26 cellular contexts compared by ENCODE assay signal in the genomic region with DNA sequence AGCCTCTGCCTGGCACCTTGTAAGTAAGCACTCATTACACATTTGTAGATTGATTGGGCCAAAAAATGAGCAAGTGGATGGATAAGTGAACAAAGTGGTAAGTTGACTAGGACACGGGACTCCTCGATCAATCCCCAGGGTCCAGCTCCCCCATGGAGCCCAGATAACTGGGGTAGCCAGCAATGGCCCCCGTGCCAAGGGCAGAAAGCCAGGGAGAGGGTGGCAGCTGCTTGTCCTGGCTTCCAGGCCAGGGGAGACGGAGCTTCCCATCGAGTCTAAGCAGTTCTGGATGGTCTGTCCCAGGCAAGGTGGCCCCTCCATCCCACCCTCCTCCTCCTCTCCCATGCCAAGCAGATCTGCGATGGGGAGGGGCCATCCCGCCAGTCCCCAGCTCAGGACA.
A peak's percentile ranks its signal among the peaks of the same experiment; 100 is the strongest.
DNase-seq lines count a peak whose midpoint lies in the region; ATAC-seq and TF ChIP-seq lines count a peak whose summit lies in the region.
"Had no signal": no experiment of that assay in that cellular context is flagged by ENCODE, and none has a peak within 500 bp of the region (broad histone marks: within the 10 kb centered on the region; RNA-seq: fewer than 3 reads in every experiment).

No MANE protein-coding gene starts in this region.

- H3K9me3 ChIP-seq in heart right ventricle (no peaks in the 10 kb centered on the region), mesenchymal stem cell (ENCODE audit: control insufficient read depth, low read length) (no peaks in the 10 kb centered on the region), aorta (ENCODE audit: control insufficient read depth, low read length) (no peaks in the 10 kb centered on the region)
- H3K9me3 ChIP-seq: BE2C, breast epithelium, spleen, upper lobe of right lung had no signal

- no peak overlapping the region for H2AK5ac ChIP-seq in mesenchymal stem cell (ENCODE audit: low read length, severe bottlenecking)

- no peak overlapping the region for H2AFZ ChIP-seq in mesenchymal stem cell (ENCODE audit: low read depth, low read length)

- peak overlapping the region; percentile 98 for H4K91ac ChIP-seq in mesenchymal stem cell (ENCODE audit: low read length)

- no peak overlapping the region for H2BK5ac ChIP-seq in mesenchymal stem cell (ENCODE audit: low read depth, low read length, poor library complexity, severe bottlenecking)

- no peak overlapping the region for H3K9ac ChIP-seq in mesenchymal stem cell (ENCODE audit: low read length)
- H3K9ac ChIP-seq in rectal smooth muscle tissue (ENCODE audit: low read length), result no peak overlapping the region
- H3K9ac ChIP-seq: KMS-11 had no signal

- peak overlapping the region; percentile 84 to 88 for H3K18ac ChIP-seq in mesenchymal stem cell (ENCODE audit: low read depth in 1 of 2, low read length in 2 of 2)

- no peaks in the 10 kb centered on the region for H3K79me1 ChIP-seq in mesenchymal stem cell (replicated peaks; ENCODE audit: low read length, poor library complexity, severe bottlenecking)

- DNase-seq in heart right ventricle (no peak), Right ventricle myocardium superior (no peak), mesenchymal stem cell (no peak), aorta (no peak), activated T-cell treated with anti-CD3 and anti-CD28 coated beads for 4 hours (no peak), NCI-H446 (lab: John Stamatoyannopoulos, UW) (no peak)
- DNase-seq: activated CD8-positive, alpha-beta memory T cell treated with anti-CD3 and anti-CD28 coated beads, Interleukin-2, amount 50 U/mL, for 4 hours; activated effector memory CD4-positive, alpha-beta T cell treated with anti-CD3 and anti-CD28 coated beads, Interleukin-2, amount 50 U/mL, for 16 hours; BE2C; COR-L47; DND-41; mammary epithelial cell; naive B cell; NCI-H1436 treated with DMSO at 0.1 percent for 48 hours; NCI-H524; spleen; stimulated activated CD4-positive, alpha-beta T cell treated with anti-CD3 and anti-CD28 coated beads, Interleukin-4, amount 100 ng/mL, for 4 hours; stimulated activated naive CD8-positive, alpha-beta T cell treated with anti-CD3 and anti-CD28 coated beads, Interleukin-15, Interleukin-2, amounts not matched to agents 100 U/mL and 50 U/mL, for 24 hours; upper lobe of right lung; WERI-Rb-1 had no signal

- peak overlapping the region in 1 of 2 experiments; percentile 61 for H3K14ac ChIP-seq in mesenchymal stem cell (ENCODE audit: low read length in 2 of 2)

- intact Hi-C loops in heart right ventricle (cut with DNase I), result loop anchor here in 1 of 10 donors (10.0 kb wide), 1 partner anchor 61 kb away; no protein-coding TSS in a partner anchor
- intact Hi-C loops in Right ventricle myocardium superior (cut with DNase I), result no loop called here
- intact Hi-C loops in aorta (cut with DNase I), result no loop called here

- peak overlapping the region; percentile 32 to 84 for H3K4ac ChIP-seq in mesenchymal stem cell (ENCODE audit: low read depth in 1 of 2, low read length in 2 of 2)

- H2BK15ac ChIP-seq in mesenchymal stem cell (ENCODE audit: low read depth, poor library complexity, severe bottlenecking), result peak overlapping the region; percentile 82

- H3K4me2 ChIP-seq in mesenchymal stem cell (ENCODE audit: low read length, poor library complexity, severe bottlenecking), result no peak overlapping the region
- H3K4me2 ChIP-seq: KMS-11 had no signal

- no peak for TF ChIP-seq CTCF in heart right ventricle (IDR thresholded peaks at IDR 0.05)

- 54 to 61% methylated on average over 7 of the region's 7 CpGs for WGBS in heart right ventricle, 2 donors
- 90% methylated on average over 7 of the region's 7 CpGs for WGBS in mesenchymal stem cell
- WGBS in aorta, 2 donors, result 18 to 21% methylated on average over 7 of the region's 7 CpGs

- peak overlapping the region; percentile 93 for H2BK120ac ChIP-seq in mesenchymal stem cell (ENCODE audit: low read depth, low read length)

- no peak overlapping the region for H3K23ac ChIP-seq in mesenchymal stem cell (ENCODE audit: low read length in 2 of 2)

- peak overlapping the region; percentile 93 to 98 for H2BK12ac ChIP-seq in mesenchymal stem cell (ENCODE audit: low read length in 2 of 2)

- H3K4me1 ChIP-seq in heart right ventricle, result peaks cover 7 to 41% (median 22%) of the 10 kb centered on the region in 9 donors
- peaks cover 27% of the 10 kb centered on the region for H3K4me1 ChIP-seq in mesenchymal stem cell (ENCODE audit: control insufficient read depth, insufficient read depth, low read depth, low read length)
- H3K4me1 ChIP-seq in rectal smooth muscle tissue (ENCODE audit: control insufficient read depth, insufficient read depth, low read length), result peaks cover 22% of the 10 kb centered on the region
- no peaks in the 10 kb centered on the region for H3K4me1 ChIP-seq in aorta (ENCODE audit: control insufficient read depth in 1 of 2, insufficient read depth in 2 of 2, low read length in 2 of 2)
- H3K4me1 ChIP-seq: BE2C, breast epithelium had no signal

- no peak overlapping the region for H3K4me3 ChIP-seq in heart right ventricle
- no peak overlapping the region for H3K4me3 ChIP-seq in mesenchymal stem cell (ENCODE audit: insufficient read depth in 1 of 2, low read depth in 1 of 2, low read length in 2 of 2)
- no peak overlapping the region for H3K4me3 ChIP-seq in rectal smooth muscle tissue (ENCODE audit: low read length)
- no peak overlapping the region for H3K4me3 ChIP-seq in aorta (ENCODE audit: low read length in 2 of 2)
- H3K4me3 ChIP-seq: GM12878, SK-N-MC, spleen, upper lobe of right lung had no signal

- ATAC-seq in heart right ventricle (peak in 3 of 8 donors; percentile 6 to 16 (median 15)), Right ventricle myocardium superior (ENCODE audit: poor library complexity) (no peak), aorta (ENCODE audit: low FRiP score) (no peak), HG03095 (IDR thresholded peaks at IDR 0.05; ENCODE audit: unreplicated experiment) (no peak)
- ATAC-seq: GM12878; stimulated activated naive CD8-positive, alpha-beta T cell treated with anti-CD3 and anti-CD28 coated beads, Interleukin-15, Interleukin-2, amounts not matched to agents 100 U/mL and 50 U/mL, for 24 hours had no signal

- H4K8ac ChIP-seq in mesenchymal stem cell (ENCODE audit: low read length), result peak overlapping the region; percentile 77

- H3K27me3 ChIP-seq in heart right ventricle (no peaks in the 10 kb centered on the region), mesenchymal stem cell (ENCODE audit: control insufficient read depth in 1 of 2, insufficient read depth in 1 of 2, low read length in 2 of 2) (peaks cover 0 to 18% of the 10 kb centered on the region in 2 experiments), rectal smooth muscle tissue (ENCODE audit: control insufficient read depth, insufficient read depth, low read length) (no peaks in the 10 kb centered on the region), aorta (ENCODE audit: control insufficient read depth in 1 of 2, insufficient read depth in 2 of 2, low read length in 1 of 2) (no peaks in the 10 kb centered on the region)
- H3K27me3 ChIP-seq: BE2C, breast epithelium, upper lobe of right lung had no signal

- H3K36me3 ChIP-seq in heart right ventricle (no peaks in the 10 kb centered on the region), mesenchymal stem cell (ENCODE audit: control insufficient read depth in 1 of 2, insufficient read depth in 2 of 2, low read depth in 1 of 2, low read length in 2 of 2) (no peaks in the 10 kb centered on the region), rectal smooth muscle tissue (ENCODE audit: control insufficient read depth, insufficient read depth, low read length) (no peaks in the 10 kb centered on the region), aorta (ENCODE audit: control insufficient read depth in 1 of 2, insufficient read depth in 2 of 2, low read length in 1 of 2) (no peaks in the 10 kb centered on the region)
- H3K36me3 ChIP-seq: BE2C, breast epithelium, spleen, upper lobe of right lung, WERI-Rb-1 had no signal

- H3K27ac ChIP-seq in heart right ventricle, result peak overlapping the region in 7 of 10 donors; percentile 47 to 83 (median 73)
- no peak overlapping the region for H3K27ac ChIP-seq in mesenchymal stem cell (ENCODE audit: low read length, poor library complexity, severe bottlenecking)
- H3K27ac ChIP-seq in rectal smooth muscle tissue (ENCODE audit: low read depth, low read length), result peak overlapping the region; percentile 58
- peak overlapping the region; percentile 70 to 89 for H3K27ac ChIP-seq in aorta (ENCODE audit: low read depth in 1 of 2, low read length in 2 of 2)
- H3K27ac ChIP-seq: breast epithelium, KMS-11, SK-N-MC, spleen, upper lobe of right lung, WERI-Rb-1 had no signal
